ENCODE assay signal across 8 cellular contexts in genomic region chr11:72641900-72642814, GRCh38. TPM values are rescaled to one million over a fixed set of nuclear protein-coding genes. Genes with fewer than 3 reads are reported as not detected.
A peak's percentile ranks its signal among the peaks of the same experiment; 100 is the strongest.
DNase-seq lines count a peak whose midpoint lies in the region; ATAC-seq and TF ChIP-seq lines count a peak whose summit lies in the region.

No MANE protein-coding gene starts in this region.

- no peaks in the 10 kb centered on the region for H3K36me3 Mint-ChIP-seq in activated CD4-positive, alpha-beta T cell treated with anti-CD3 and anti-CD28 coated beads, Interleukin-2, amount 10 ng/mL, durations not matched to agents 7 days and 5 days (ENCODE audit: low read depth)
- no peaks in the 10 kb centered on the region for H3K36me3 Mint-ChIP-seq in memory B cell

- TF ChIP-seq CTCF in tibial artery (IDR thresholded peaks at IDR 0.05): no peak

- H3K4me1 ChIP-seq in tibial artery: peaks cover 0 to 24% (median 18%) of the 10 kb centered on the region in 4 donors

- H3K4me3 Mint-ChIP-seq in activated CD4-positive, alpha-beta T cell treated with anti-CD3 and anti-CD28 coated beads, Interleukin-2, amount 10 ng/mL, durations not matched to agents 7 days and 5 days: peak overlapping the region; percentile 14
- H3K4me3 Mint-ChIP-seq in memory B cell: peak overlapping the region; percentile 74

- peaks cover 5% of the 10 kb centered on the region for H3K27me3 Mint-ChIP-seq in activated CD4-positive, alpha-beta T cell treated with anti-CD3 and anti-CD28 coated beads, Interleukin-2, amount 10 ng/mL, durations not matched to agents 7 days and 5 days
- peaks cover 8% of the 10 kb centered on the region for H3K27me3 Mint-ChIP-seq in memory B cell

- H3K36me3 ChIP-seq in SK-N-MC (ENCODE audit: insufficient read depth, low read length) (no peaks in the 10 kb centered on the region), tibial artery (no peaks in the 10 kb centered on the region)

- ATAC-seq in memory B cell (ENCODE audit: low read depth) (peak; percentile 42), GM21529 (IDR thresholded peaks at IDR 0.05; ENCODE audit: unreplicated experiment) (no peak)

- H3K27me3 ChIP-seq in tibial artery: peaks cover 0 to 35% of the 10 kb centered on the region in 2 donors

- no peaks in the 10 kb centered on the region for H3K9me3 Mint-ChIP-seq in activated CD4-positive, alpha-beta T cell treated with anti-CD3 and anti-CD28 coated beads, Interleukin-2, amount 10 ng/mL, durations not matched to agents 7 days and 5 days
- no peaks in the 10 kb centered on the region for H3K9me3 Mint-ChIP-seq in memory B cell

- CTCF ChIA-PET in activated CD4-positive, alpha-beta T cell treated with anti-CD3 and anti-CD28 coated beads, Interleukin-2, amount 10 ng/mL, durations not matched to agents 7 days and 5 days (lab: Charles Lee): interaction anchor here (1.0 to 2.5 kb wide), 3 partner anchors 13 to 56 kb away, joined by 3 to 10 read pairs (median 4); no protein-coding TSS in a partner anchor

- H3K27ac ChIP-seq in SK-N-MC (no peak overlapping the region), tibial artery (peak overlapping the region; percentile 58 to 65)

- no peaks in the 10 kb centered on the region for H3K4me1 Mint-ChIP-seq in activated CD4-positive, alpha-beta T cell treated with anti-CD3 and anti-CD28 coated beads, Interleukin-2, amount 10 ng/mL, durations not matched to agents 7 days and 5 days
- H3K4me1 Mint-ChIP-seq in memory B cell: no peaks in the 10 kb centered on the region

- no peak overlapping the region for H3K27ac Mint-ChIP-seq in activated CD4-positive, alpha-beta T cell treated with anti-CD3 and anti-CD28 coated beads, Interleukin-2, amount 10 ng/mL, durations not matched to agents 7 days and 5 days
- no peak overlapping the region for H3K27ac Mint-ChIP-seq in memory B cell

- POLR2A ChIA-PET in activated CD4-positive, alpha-beta T cell treated with anti-CD3 and anti-CD28 coated beads, Interleukin-2, amount 10 ng/mL, durations not matched to agents 7 days and 5 days (lab: Charles Lee): no interaction called here

- intact Hi-C loops in tibial artery (cut with DNase I; ENCODE audit: low total_unique reads): loop anchor here (5.0 kb wide), 1 partner anchor 45 kb away; no protein-coding TSS in a partner anchor

- no peaks in the 10 kb centered on the region for H3K9me3 ChIP-seq in SK-N-MC (ENCODE audit: low read depth, low read length)
- no peaks in the 10 kb centered on the region for H3K9me3 ChIP-seq in tibial artery

- no peak overlapping the region for H3K9ac ChIP-seq in SK-N-MC (ENCODE audit: insufficient read length)

- DNase-seq in activated CD4-positive, alpha-beta T cell treated with anti-CD3 and anti-CD28 coated beads, Interleukin-2, amount 10 ng/mL, durations not matched to agents 7 days and 5 days: no peak
- no peak for DNase-seq in activated CD4-positive, alpha-beta T cell treated with anti-CD3 and anti-CD28 coated beads for 48 hours
- no peak for DNase-seq in SK-N-MC (ENCODE audit: low read depth, low spot score)
- DNase-seq in dermis blood vessel endothelial cell: peak; percentile 46
- DNase-seq in memory B cell (ENCODE audit: low spot score in 2 of 2): peak in 1 of 2 donors; percentile 34
- peak in 1 of 2 donors; percentile 73 for DNase-seq in tibial artery
- no peak for DNase-seq in kidney glomerular epithelial cell (lab: John Stamatoyannopoulos, UW)

- H3K4me3 ChIP-seq in SK-N-MC (peak overlapping the region; percentile 79), tibial artery (peak overlapping the region; percentile 51 to 67)

RNA-seq across cellular contexts. Expression of gene PDE2A, which starts 32.1 kb away (rescaled TPM):
- total RNA-seq in activated CD4-positive, alpha-beta T cell treated with anti-CD3 and anti-CD28 coated beads, Interleukin-2, amount 10 ng/mL, durations not matched to agents 7 days and 5 days: under 1 TPM; 0.40 to 0.48 TPM
- total RNA-seq in dermis blood vessel endothelial cell: 351 and 380 TPM in 2 replicates

Comparison
In these comparisons a context has a peak if more than half of its experiments do, and no peak if none do; other contexts are left out.
1. RNA of gene PDE2A, which starts 32.1 kb away (total RNA-seq): 351 to 380 TPM in dermis blood vessel endothelial cell; 0.40 to 0.48 TPM in activated CD4-positive, alpha-beta T cell treated with anti-CD3 and anti-CD28 coated beads, Interleukin-2, amount 10 ng/mL, durations not matched to agents 7 days and 5 days; every median in the first group is over 100 times any median in the second.